In the genomic region with DNA sequence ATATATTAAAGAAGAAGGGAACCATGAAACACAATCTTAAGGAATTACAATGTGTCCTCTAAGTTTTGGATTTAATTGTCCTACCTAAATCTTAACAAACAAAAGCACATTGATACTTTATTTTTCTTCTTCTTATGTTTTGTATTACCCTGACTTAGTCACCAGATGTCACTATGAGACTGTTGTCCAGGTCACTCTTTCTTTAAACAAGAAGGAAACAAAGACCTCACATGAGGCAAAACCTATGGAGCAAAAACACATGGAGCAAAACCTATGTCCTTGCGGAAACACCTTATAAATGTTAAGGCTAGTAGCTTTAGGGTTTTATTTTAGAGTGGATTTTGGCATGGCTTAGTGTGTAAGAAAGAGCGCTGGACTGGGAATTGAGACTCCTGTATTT, we compare ENCODE assay signal across 14 cellular contexts. TPM values are rescaled to one million over a fixed set of nuclear protein-coding genes. Genes with fewer than 3 reads are reported as not detected.
DNase-seq lines count a peak whose midpoint lies in the region; ATAC-seq, FAIRE-seq and TF ChIP-seq lines count a peak whose summit lies in the region.
"Not testable (repeated sequence)": the region's sequence is repeated elsewhere in the genome, so short reads cannot be mapped to it uniquely, and the experiment has no call there.
"Had no signal": no experiment of that assay in that cellular context is flagged by ENCODE, and none has a peak within 500 bp of the region (broad histone marks: within the 10 kb centered on the region; RNA-seq: fewer than 3 reads in every experiment).

No MANE protein-coding gene starts in this region.

- not testable (repeated sequence) for H3K27ac Mint-ChIP-seq in neural progenitor cell, type B pancreatic cell

- not testable (repeated sequence) for H3K36me3 Mint-ChIP-seq in neural progenitor cell, type B pancreatic cell

- TF ChIP-seq CTCF in DND-41 (IDR thresholded peaks at IDR 0.05; ENCODE audit: borderline replicate concordance, extremely low read depth, low read length, poor library complexity, severe bottlenecking) (peak; percentile 16), dorsolateral prefrontal cortex (IDR thresholded peaks at IDR 0.05 in 54 of 56, conservative IDR thresholded peaks at IDR 0.05 in 2 of 56; ENCODE audit: low read depth in 1 of 56, partially characterized antibody in 56 of 56) (peak in 54 of 56 donors; percentile 41 to 79 (median 57)), HepG2 (CRISPR knock-in tag; IDR thresholded peaks at IDR 0.05) (peak; percentile 30; the same call in 1 of the 2 replicates), neural progenitor cell (IDR thresholded peaks at IDR 0.05) (peak; percentile 62), type B pancreatic cell (conservative IDR thresholded peaks at IDR 0.05) (peak; percentile 66)

- intact Hi-C loops in dorsolateral prefrontal cortex (cut with DNase I); left cardiac atrium (cut with DNase I); HepG2 (cut with micrococcal nuclease; ENCODE audit: unreplicated experiment): not testable (repeated sequence)

- not testable (repeated sequence) for H3K79me2 ChIP-seq in DND-41 (ENCODE audit: insufficient read depth, low read length); HepG2 (ENCODE audit: insufficient read depth, low read length); neural progenitor cell (ENCODE audit: low read depth)

- not testable (repeated sequence) for TF ChIP-seq POLR2A in HepG2 (IDR thresholded peaks at IDR 0.05; ENCODE audit: insufficient read depth in 1 of 2, low read depth in 2 of 2, low read length in 2 of 2)

- H2AFZ ChIP-seq in DND-41 (ENCODE audit: low read depth, low read length); HepG2 (ENCODE audit: low read length): not testable (repeated sequence)
- peak overlapping the region; percentile 95 for H2AFZ ChIP-seq in neural progenitor cell (replicated peaks)

- in situ Hi-C loops in HepG2 (cut with HindIII; ENCODE audit: extremely low pct_ligation_motif_present, low pct_unique_long_range_greater_than_20kb): not testable (repeated sequence)

- not testable (repeated sequence) for BruUV-seq in HepG2 (replicated peaks; lab: Mats Ljungman, UMichigan)

- TF ChIP-seq RAD21 in HepG2 (CRISPR knock-in tag; IDR thresholded peaks at IDR 0.05): not testable (repeated sequence)

- H3K4me2 ChIP-seq in DND-41 (ENCODE audit: insufficient read depth, low read length); HepG2 (ENCODE audit: low read depth, low read length); neural progenitor cell: not testable (repeated sequence)

- H3K4me1 ChIP-seq in DND-41 (ENCODE audit: insufficient read depth, low read length); neural progenitor cell: not testable (repeated sequence)
- H3K4me1 ChIP-seq in HepG2 (ENCODE audit: insufficient read depth, low read length): peaks cover 11% of the 10 kb centered on the region; the same call in 1 of the 2 replicates

- WGBS in HepG2 (ENCODE audit: low lambda C conversion rate): 32% methylated on average over 2 of the region's 2 CpGs

- not testable (repeated sequence) for H3K4me3 ChIP-seq in DND-41 (ENCODE audit: low read depth in 1 of 2, low read length in 2 of 2); dorsolateral prefrontal cortex; HepG2 (replicated peaks in 1 of 3; ENCODE audit: insufficient read depth in 1 of 3, low read depth in 2 of 3, low read length in 3 of 3); neural progenitor cell

- CTCF ChIA-PET in HepG2 (lab: Yijun Ruan, JAX; ENCODE audit: low intra/inter-chr PET ratio, low total read pairs): interaction anchor here (1.1 to 1.2 kb wide), 2 partner anchors 143 to 766 kb away, joined by 3 read pairs; no protein-coding TSS in a partner anchor

- H3K9me3 Mint-ChIP-seq in neural progenitor cell: peaks cover 18% of the 10 kb centered on the region
- not testable (repeated sequence) for H3K9me3 Mint-ChIP-seq in type B pancreatic cell

- POLR2A ChIA-PET in HepG2 (lab: Yijun Ruan, JAX): not testable (repeated sequence)

- not testable (repeated sequence) for ATAC-seq in DND-41 (ENCODE audit: insufficient read depth, low read depth)
- ATAC-seq in left cardiac atrium: peak; percentile 36 to 57
- peak; percentile 62 for ATAC-seq in HepG2

- not testable (repeated sequence) for DNase-seq in DND-41; dorsolateral prefrontal cortex; left cardiac atrium; HepG2 (ENCODE audit: low spot score); type B pancreatic cell (ENCODE audit: extremely low spot score, unreplicated experiment)
- DNase-seq in NCI-H526 (lab: John Stamatoyannopoulos, UW) (peak; percentile 32 to 41), SIG-M5 treated with dmso at 0.1 percent for 504 hours (lab: John Stamatoyannopoulos, UW; ENCODE audit: unreplicated experiment) (peak; percentile 1), neural progenitor cell (ENCODE audit: low spot score) (peak; percentile 15)

- not testable (repeated sequence) for H3K4me1 Mint-ChIP-seq in neural progenitor cell; type B pancreatic cell (ENCODE audit: unreplicated experiment)

- not testable (repeated sequence) for H3K9me3 ChIP-seq in DND-41 (ENCODE audit: insufficient read depth, low read length, severe bottlenecking); HepG2 (ENCODE audit: low read length); neural progenitor cell (ENCODE audit: low read depth)

- H3F3A ChIP-seq in neural progenitor cell (ENCODE audit: low read depth): not testable (repeated sequence)

- peak; percentile 79 for FAIRE-seq in HepG2 (lab: Jason Lieb, UNC)

- not testable (repeated sequence) for H3K27ac ChIP-seq in DND-41 (ENCODE audit: low read length); HepG2 (ENCODE audit: extremely low read length, insufficient read depth, low read length); neural progenitor cell
- H3K27ac ChIP-seq in dorsolateral prefrontal cortex: peak overlapping the region in 2 of 59 donors; percentile 13 to 18

- not testable (repeated sequence) for H3K4me3 Mint-ChIP-seq in neural progenitor cell, type B pancreatic cell

- TF ChIP-seq EP300 in HepG2 (IDR thresholded peaks at IDR 0.05; ENCODE audit: low read depth in 2 of 2, low read length in 2 of 2); HepG2 (CRISPR knock-in tag; IDR thresholded peaks at IDR 0.05; ENCODE audit: borderline replicate concordance): not testable (repeated sequence)

- H4K20me1 ChIP-seq in DND-41 (ENCODE audit: insufficient read depth, low read length); HepG2 (ENCODE audit: insufficient read depth, low read length); neural progenitor cell (ENCODE audit: low read depth): not testable (repeated sequence)

- H3K27me3 ChIP-seq in DND-41 (ENCODE audit: insufficient read depth, low read length, poor library complexity); dorsolateral prefrontal cortex; HepG2 (ENCODE audit: control insufficient read depth in 1 of 2, insufficient read depth in 2 of 2, low read length in 2 of 2); neural progenitor cell: not testable (repeated sequence)

- not testable (repeated sequence) for H3K27me3 Mint-ChIP-seq in neural progenitor cell (ENCODE audit: insufficient read depth, low read depth); type B pancreatic cell

- H3K9ac ChIP-seq in DND-41 (ENCODE audit: low read depth, low read length); HepG2 (ENCODE audit: insufficient read depth, low read depth, low read length); neural progenitor cell: not testable (repeated sequence)

- H3K36me3 ChIP-seq in DND-41 (ENCODE audit: insufficient read depth, low read length); HepG2 (replicated peaks in 1 of 2; ENCODE audit: control insufficient read depth in 1 of 2, insufficient read depth in 2 of 2, low read length in 2 of 2); neural progenitor cell: not testable (repeated sequence)

TF ChIP-seq in HepG2, 621 proteins besides CTCF, POLR2A, EP300 and RAD21:
- TF ChIP-seq STAG1 (CRISPR knock-in tag; IDR thresholded peaks at IDR 0.05): peak; percentile 67

RNA-seq across cellular contexts. Expression of a gene that starts 20.7 kb away (rescaled TPM):
- total RNA-seq in dorsolateral prefrontal cortex (100 to 1,000 TPM in 10 of 120 experiments, 10 to 100 TPM in 102, 1 to 10 TPM in 8; 3.5 to 197 (median 44.0) TPM), left cardiac atrium (under 1 TPM; 0.53 to 0.92 TPM), HepG2 (2016; rRNA removed; fragmentation: Illumina TruSeq; extraction: Trizol) (not detected in 2 replicates), neural progenitor cell (ENCODE audit: low replicate concordance) (not detected in 2 replicates), type B pancreatic cell (ENCODE audit: low replicate concordance) (2.9 TPM in 1 of 2 replicates, not detected in the other)
- total RNA-seq in HepG2 (2016; cell fraction: cytosol; rRNA removed; fragmentation: Illumina TruSeq; extraction: Trizol; ENCODE audit: low read depth): not detected in 2 replicates
- total RNA-seq in HepG2 (2016; cell fraction: insoluble cytoplasmic fraction; rRNA removed; fragmentation: Illumina TruSeq; extraction: Trizol): not detected in 2 replicates
- total RNA-seq in HepG2 (2016; cell fraction: membrane; rRNA removed; fragmentation: Illumina TruSeq; extraction: Trizol): not detected in 2 replicates
- total RNA-seq in HepG2 (2016; cell fraction: nucleus; rRNA removed; fragmentation: Illumina TruSeq; extraction: Trizol): not detected in 2 replicates
- 0.18 TPM in 1 of 2 replicates, not detected in the other for polyA plus RNA-seq in HepG2 (2011; rRNA removed)
- not detected in 2 replicates for polyA plus RNA-seq in HepG2 (2011; cell fraction: cytosol; rRNA removed)
- not detected in 2 replicates for polyA plus RNA-seq in HepG2 (2011; cell fraction: nucleus; rRNA removed)
- polyA plus RNA-seq in HepG2 (2012): not detected in 2 replicates
- polyA plus RNA-seq in HepG2 (2016; cell fraction: cytosol; fragmentation: Illumina TruSeq; extraction: Trizol; ENCODE audit: low read depth): not detected in 2 replicates
- not detected in 2 replicates for polyA plus RNA-seq in HepG2 (2016; cell fraction: insoluble cytoplasmic fraction; fragmentation: Illumina TruSeq; extraction: Trizol; ENCODE audit: low read depth)
- polyA plus RNA-seq in HepG2 (2016; cell fraction: membrane; fragmentation: Illumina TruSeq; extraction: Trizol; ENCODE audit: low read depth): not detected in 2 replicates
- polyA plus RNA-seq in HepG2 (2016; cell fraction: nucleus; fragmentation: Illumina TruSeq; extraction: Trizol; ENCODE audit: insufficient read depth, low read depth): not detected in 2 replicates
- not detected in 2 replicates for polyA minus RNA-seq in HepG2 (2011; rRNA and poly(A)+ RNA removed; ENCODE audit: low replicate concordance)
- polyA minus RNA-seq in HepG2 (2011; cell fraction: cytosol; rRNA and poly(A)+ RNA removed): not detected in 2 replicates
- polyA minus RNA-seq in HepG2 (2011; cell fraction: nucleus; rRNA and poly(A)+ RNA removed): not detected in 2 replicates
- total RNA-seq: activated CD4-positive, alpha-beta memory T cell treated with anti-CD3 and anti-CD28 coated beads for 36 hours; activated naive CD8-positive, alpha-beta T cell treated with anti-CD3 and anti-CD28 coated beads for 36 hours; CD4-positive, alpha-beta T cell; H7 had no signal
- polyA plus RNA-seq: fibroblast of lung, mammary epithelial cell had no signal

Comparison
In these comparisons a context has a peak if more than half of its experiments do, and no peak if none do; other contexts are left out.
1. CTCF ChIP-seq: peak in every context shown above with its lines; median percentile 66 in type B pancreatic cell; 62 in neural progenitor cell; 57 in dorsolateral prefrontal cortex; 30 in HepG2; 16 in DND-41.